ENCODE assay signal across 16 cellular contexts in genomic region chr11:2656859-2657258, GRCh38. TPM values are rescaled to one million over a fixed set of nuclear protein-coding genes. Genes with fewer than 3 reads are reported as not detected.
DNase-seq lines count a peak whose midpoint lies in the region; ATAC-seq, FAIRE-seq and TF ChIP-seq lines count a peak whose summit lies in the region.
"Had no signal": no experiment of that assay in that cellular context is flagged by ENCODE, and none has a peak within 500 bp of the region (broad histone marks: within the 10 kb centered on the region; RNA-seq: fewer than 3 reads in every experiment).

No MANE protein-coding gene starts in this region.

- H3K4me1 ChIP-seq in K562 (replicated peaks in 1 of 2; ENCODE audit: control insufficient read depth in 2 of 2, insufficient read depth in 2 of 2, low read length in 2 of 2) = no peaks in the 10 kb centered on the region
- H3K4me1 ChIP-seq in mesenchymal stem cell (ENCODE audit: control insufficient read depth, insufficient read depth, low read depth, low read length) = peaks cover 2% of the 10 kb centered on the region
- H3K4me1 ChIP-seq in suprapubic skin = no peaks in the 10 kb centered on the region

- in situ Hi-C loops in K562 (cut with MboI) = no loop called here

- DNase-seq in H4 (ENCODE audit: low spot score) (peak; percentile 4), K562 (ENCODE audit: extremely low read depth in 1 of 4, low spot score in 3 of 4) (peak in 1 of 4 experiments; percentile 1), mesenchymal stem cell (no peak), HUDEP-2 (lab: John Stamatoyannopoulos, UW; ENCODE audit: unreplicated experiment in 76 of 76) (no peak), suprapubic skin (ENCODE audit: low spot score in 2 of 2) (no peak)
- DNase-seq: ACHN; AML-193; CD4-positive, alpha-beta memory T cell; DMS79; GOT3; H9 had no signal

- BruUV-seq in K562 (replicated peaks; lab: Mats Ljungman, UMichigan) = no TSS peak

- no peak overlapping the region for H2AFZ ChIP-seq in K562 (ENCODE audit: low read depth, low read length)
- H2AFZ ChIP-seq in mesenchymal stem cell (ENCODE audit: low read depth, low read length) = no peak overlapping the region

- no peak overlapping the region for H2BK12ac ChIP-seq in mesenchymal stem cell (ENCODE audit: low read length in 2 of 2)

- H3K14ac ChIP-seq in mesenchymal stem cell (ENCODE audit: low read length in 2 of 2) = no peak overlapping the region

- no peak overlapping the region for H3K27ac ChIP-seq in K562 (ENCODE audit: extremely low read depth, low read depth, low read length)
- no peak overlapping the region for H3K27ac ChIP-seq in mesenchymal stem cell (ENCODE audit: low read length, poor library complexity, severe bottlenecking)
- H3K27ac ChIP-seq in suprapubic skin = no peak overlapping the region

- no peak overlapping the region for H4K91ac ChIP-seq in mesenchymal stem cell (ENCODE audit: low read length)

- H3K9me3 ChIP-seq in K562 (replicated peaks; ENCODE audit: control insufficient read depth, insufficient read depth, low read depth, low read length) (peaks cover 35% of the 10 kb centered on the region), mesenchymal stem cell (ENCODE audit: control insufficient read depth, low read length) (peaks cover 97% of the 10 kb centered on the region), suprapubic skin (peaks cover 16% of the 10 kb centered on the region)

- no peak overlapping the region for H3K9ac ChIP-seq in K562 (ENCODE audit: insufficient read depth in 1 of 2, low read depth in 2 of 2, low read length in 2 of 2)
- no peak overlapping the region for H3K9ac ChIP-seq in mesenchymal stem cell (ENCODE audit: low read length)

- no peak overlapping the region for H3K23ac ChIP-seq in mesenchymal stem cell (ENCODE audit: low read length in 2 of 2)

- intact Hi-C loops in K562 (cut with micrococcal nuclease) = no loop called here

- ATAC-seq in K562 = no peak
- no peak for ATAC-seq in GM18511 (IDR thresholded peaks at IDR 0.05; ENCODE audit: unreplicated experiment)

- H3K36me3 ChIP-seq in K562 (ENCODE audit: control insufficient read depth, insufficient read depth, low read length) (no peaks in the 10 kb centered on the region), mesenchymal stem cell (ENCODE audit: control insufficient read depth in 1 of 2, insufficient read depth in 2 of 2, low read depth in 1 of 2, low read length in 2 of 2) (peaks cover 0 to 14% of the 10 kb centered on the region in 2 experiments), suprapubic skin (no peaks in the 10 kb centered on the region)

- no peak for TF ChIP-seq RAD21 in K562 (CRISPR knock-in tag; conservative IDR thresholded peaks at IDR 0.05 in 1 of 2, IDR thresholded peaks at IDR 0.05 in 1 of 2)

- H3K27me3 ChIP-seq in K562 (ENCODE audit: control insufficient read depth in 2 of 2, insufficient read depth in 2 of 2, low read length in 2 of 2) (no peaks in the 10 kb centered on the region), mesenchymal stem cell (ENCODE audit: control insufficient read depth in 1 of 2, insufficient read depth in 1 of 2, low read length in 2 of 2) (peaks cover 0 to 2% of the 10 kb centered on the region in 2 experiments), suprapubic skin (no peaks in the 10 kb centered on the region)

- no peak for TF ChIP-seq CTCF in K562 (IDR thresholded peaks at IDR 0.05 in 2 of 3, conservative IDR thresholded peaks at IDR 0.05 in 1 of 3; ENCODE audit: insufficient read depth in 2 of 3, low read depth in 1 of 3, low read length in 3 of 3)
- no peak for TF ChIP-seq CTCF in suprapubic skin (IDR thresholded peaks at IDR 0.05)

- no peak for FAIRE-seq in K562 (lab: Jason Lieb, UNC)
- FAIRE-seq: A204.1, GM12892, GM18507, HTR-8/SVneo had no signal

- H3K4me2 ChIP-seq in K562 (ENCODE audit: insufficient read depth, low read length) (no peak overlapping the region), mesenchymal stem cell (ENCODE audit: low read length, poor library complexity, severe bottlenecking) (no peak overlapping the region)

- 35% methylated on average over 1 of the region's 1 CpG for WGBS in K562 (ENCODE audit: insufficient coverage, low coverage, missing lambda C conversion rate)
- WGBS in mesenchymal stem cell = no CpG with 5 or more reads among the region's 1 CpG
- WGBS in suprapubic skin = 88% methylated on average over 1 of the region's 1 CpG

- H3K18ac ChIP-seq in mesenchymal stem cell (ENCODE audit: low read depth in 1 of 2, low read length in 2 of 2) = no peak overlapping the region

- H2BK15ac ChIP-seq in mesenchymal stem cell (ENCODE audit: low read depth, poor library complexity, severe bottlenecking) = no peak overlapping the region

- CTCF ChIA-PET in K562 (lab: Yijun Ruan, JAX; ENCODE audit: low intra/inter-chr PET ratio) = no interaction called here

- peak overlapping the region; percentile 49 for H2AK5ac ChIP-seq in mesenchymal stem cell (ENCODE audit: low read length, severe bottlenecking)

- H3K4me3 ChIP-seq in K562 (no peak overlapping the region), mesenchymal stem cell (ENCODE audit: insufficient read depth in 1 of 2, low read depth in 1 of 2, low read length in 2 of 2) (peak overlapping the region in 1 of 2 experiments; percentile 28), suprapubic skin (no peak overlapping the region)

- no peak overlapping the region for H4K8ac ChIP-seq in mesenchymal stem cell (ENCODE audit: low read length)

- TF ChIP-seq EP300 in K562 (IDR thresholded peaks at IDR 0.05; ENCODE audit: low read length) (no peak), suprapubic skin (IDR thresholded peaks at IDR 0.05) (no peak)

- no peaks in the 10 kb centered on the region for H3K79me2 ChIP-seq in K562 (ENCODE audit: control insufficient read depth, insufficient read depth, low read length)

- TF ChIP-seq POLR2A in K562 (conservative IDR thresholded peaks at IDR 0.05) = no peak
- TF ChIP-seq POLR2A in suprapubic skin (IDR thresholded peaks at IDR 0.05) = no peak

- POLR2A ChIA-PET in K562 (lab: Yijun Ruan, JAX) = no interaction called here

- H3K79me1 ChIP-seq in mesenchymal stem cell (replicated peaks; ENCODE audit: low read length, poor library complexity, severe bottlenecking) = peaks cover 2% of the 10 kb centered on the region

- no peaks in the 10 kb centered on the region for H3K9me1 ChIP-seq in K562 (ENCODE audit: control insufficient read depth, insufficient read depth, low read length)

- H2BK120ac ChIP-seq in mesenchymal stem cell (ENCODE audit: low read depth, low read length) = no peak overlapping the region

- H3K4ac ChIP-seq in mesenchymal stem cell (ENCODE audit: low read depth in 1 of 2, low read length in 2 of 2) = no peak overlapping the region

- H4K20me1 ChIP-seq in K562 (replicated peaks; ENCODE audit: control insufficient read depth, insufficient read depth, low read length) = no peaks in the 10 kb centered on the region

- no peak overlapping the region for H2BK5ac ChIP-seq in mesenchymal stem cell (ENCODE audit: low read depth, low read length, poor library complexity, severe bottlenecking)

TF ChIP-seq in K562, 482 proteins besides CTCF, POLR2A, EP300 and RAD21:
- TF ChIP-seq ZNF75A (CRISPR knock-in tag; IDR thresholded peaks at IDR 0.05) = peak; percentile 78; the same call in 1 of the 2 replicates
- TF ChIP-seq SRSF9 (IDR thresholded peaks at IDR 0.05; ENCODE audit: borderline replicate concordance, low read depth, low read length) = no peak
TF ChIP-seq in K562: peak in this region for 1.

RNA-seq across cellular contexts. Expression of gene KCNQ1OT1, which starts 42.9 kb away (rescaled TPM):
- 0.14 and 0.17 TPM in 2 replicates for total RNA-seq in H4 (2014; rRNA removed; shearing (Covaris generic))
- total RNA-seq in K562 (2011; cell fraction: chromatin; rRNA removed; ENCODE audit: low replicate concordance) = 32.7 and 48.2 TPM in 2 replicates
- total RNA-seq in K562 (2011; cell fraction: nucleolus; rRNA removed) = 15.8 and 20.9 TPM in 2 replicates
- 36.4 and 61.6 TPM in 2 replicates for total RNA-seq in K562 (2011; cell fraction: nucleoplasm; rRNA removed)
- 1.2 and 1.3 TPM in 2 replicates for total RNA-seq in K562 (2014; rRNA removed)
- total RNA-seq in K562 (2014; rRNA removed; fragmentation: Illumina TruSeq; extraction: Trizol) = 2.0 TPM in 2 replicates
- total RNA-seq in K562 (2015; rRNA removed; fragmentation: Illumina TruSeq; extraction: Trizol) = 2.2 and 2.3 TPM in 2 replicates
- 1.4 and 1.7 TPM in 2 replicates for total RNA-seq in K562 (2021)
- 0.74 and 0.92 TPM in 2 replicates for polyA plus RNA-seq in K562 (2011; rRNA removed)
- 0.06 and 0.15 TPM in 2 replicates for polyA plus RNA-seq in K562 (2011; cell fraction: cytosol; rRNA removed)
- polyA plus RNA-seq in K562 (2011; cell fraction: nucleus; rRNA removed) = 5.9 and 6.5 TPM in 2 replicates
- 0.38 and 0.66 TPM in 2 replicates for polyA plus RNA-seq in K562 (2012)
- polyA plus RNA-seq in K562 (2014; fragmentation: Illumina TruSeq; extraction: Trizol) = 0.48 and 0.51 TPM in 2 replicates
- under 1 TPM; 0.04 to 0.17 TPM for polyA plus RNA-seq in K562 (2014; fragmentation: Nextera tagmentation; extraction: Ambion mirVana)
- polyA plus RNA-seq in K562 (2014; rRNA removed) = 0.50 and 0.64 TPM in 2 replicates
- 7.7 and 12.9 TPM in 2 replicates for polyA minus RNA-seq in K562 (2011; rRNA and poly(A)+ RNA removed)
- polyA minus RNA-seq in K562 (2011; cell fraction: cytosol; rRNA and poly(A)+ RNA removed) = 0.48 and 1.0 TPM in 2 replicates
- 15.9 and 28.0 TPM in 2 replicates for polyA minus RNA-seq in K562 (2011; cell fraction: nucleus; rRNA and poly(A)+ RNA removed)
- 0.08 TPM for polyA plus RNA-seq in mesenchymal stem cell (2013, experiment 1 of 2)
- 0.05 TPM for polyA plus RNA-seq in mesenchymal stem cell (2013, experiment 2 of 2)
- total RNA-seq in suprapubic skin = 1 to 10 TPM; 2.5 to 4.5 (median 3.1) TPM
